In genomic region chr19:52189745-52190678, GRCh38 we compare ENCODE assay signal across 8 cellular contexts. TPM values are rescaled to one million over a fixed set of nuclear protein-coding genes. Genes with fewer than 3 reads are reported as not detected.
DNase-seq lines count a peak whose midpoint lies in the region; ATAC-seq lines count a peak whose summit lies in the region.

Gene PPP2R1A, plus strand, starts transcription at chr19:52190052. Its CDS starts 45 bp downstream, at chr19:52190097.

- H3K36me3 ChIP-seq in rectal smooth muscle tissue (ENCODE audit: control insufficient read depth, insufficient read depth, low read length) = peaks cover 2% of the 10 kb centered on the region
- no peaks in the 10 kb centered on the region for H3K36me3 ChIP-seq in aorta (ENCODE audit: control insufficient read depth in 1 of 2, insufficient read depth in 2 of 2, low read length in 1 of 2)

- peaks cover 15% of the 10 kb centered on the region for H3K4me1 ChIP-seq in rectal smooth muscle tissue (ENCODE audit: control insufficient read depth, insufficient read depth, low read length)
- peaks cover 2 to 12% of the 10 kb centered on the region in 2 donors for H3K4me1 ChIP-seq in aorta (ENCODE audit: control insufficient read depth in 1 of 2, insufficient read depth in 2 of 2, low read length in 2 of 2)

- H3K27me3 ChIP-seq in rectal smooth muscle tissue (ENCODE audit: control insufficient read depth, insufficient read depth, low read length) = no peaks in the 10 kb centered on the region
- no peaks in the 10 kb centered on the region for H3K27me3 ChIP-seq in aorta (ENCODE audit: control insufficient read depth in 1 of 2, insufficient read depth in 2 of 2, low read length in 1 of 2)

- intact Hi-C loops in aorta (cut with DNase I) = loop anchor here (1.0 to 5.0 kb wide), 3 partner anchors 19 to 51 kb away; partner anchors contain the start of genes ZNF616 (in 1 of the 2) and ZNF836 (in 1 of the 2)

- H3K27ac ChIP-seq in rectal smooth muscle tissue (ENCODE audit: low read depth, low read length) = peak within 1 kb of the TSS; percentile 100
- H3K27ac ChIP-seq in aorta (ENCODE audit: low read depth in 1 of 2, low read length in 2 of 2) = peak within 1 kb of the TSS; percentile 90 to 93

- H3K9ac ChIP-seq in rectal smooth muscle tissue (ENCODE audit: low read length) = peak within 1 kb of the TSS; percentile 90

- peak within 1 kb of the TSS; percentile 87 for H3K4me3 ChIP-seq in rectal smooth muscle tissue (ENCODE audit: low read length)
- peak within 1 kb of the TSS; percentile 70 to 73 for H3K4me3 ChIP-seq in aorta (ENCODE audit: low read length in 2 of 2)

- 0 to 1% methylated on average over 79 to 81 of the region's 81 CpGs for WGBS in aorta, 2 donors

- DNase-seq in NCI-H2081 (lab: John Stamatoyannopoulos, UW) (peak; percentile 100), T1000 (lab: John Stamatoyannopoulos, UW) (peak; percentile 97), astrocyte of the hippocampus (ENCODE audit: low read depth, low spot score) (peak; percentile 100), hepatic stellate cell (ENCODE audit: low spot score) (peak; percentile 99), aorta (peak; percentile 99 to 100)

- no peaks in the 10 kb centered on the region for H3K9me3 ChIP-seq in aorta (ENCODE audit: control insufficient read depth, low read length)

- ATAC-seq in GM18508 (IDR thresholded peaks at IDR 0.05; ENCODE audit: insufficient read depth, unreplicated experiment) = peak; percentile 83
- ATAC-seq in HG03025 (IDR thresholded peaks at IDR 0.05; ENCODE audit: low FRiP score, unreplicated experiment) = peak; percentile 81
- peak; percentile 98 for ATAC-seq in aorta (ENCODE audit: low FRiP score)

RNA-seq across cellular contexts. Expression of gene PPP2R1A, which starts in this region (rescaled TPM):
- total RNA-seq in aorta = 100 to 1,000 TPM; 174 to 178 TPM
- 10 to 100 TPM; 50.2 to 92.2 TPM for polyA plus RNA-seq in aorta

Comparison
In these comparisons a context has a peak if more than half of its experiments do, and no peak if none do; other contexts are left out.
1. Peak in every context shown above with its lines: DNase-seq, ATAC-seq, H3K4me3 ChIP-seq and H3K27ac ChIP-seq.